13 cellular contexts compared by ENCODE assay signal in the genomic region with DNA sequence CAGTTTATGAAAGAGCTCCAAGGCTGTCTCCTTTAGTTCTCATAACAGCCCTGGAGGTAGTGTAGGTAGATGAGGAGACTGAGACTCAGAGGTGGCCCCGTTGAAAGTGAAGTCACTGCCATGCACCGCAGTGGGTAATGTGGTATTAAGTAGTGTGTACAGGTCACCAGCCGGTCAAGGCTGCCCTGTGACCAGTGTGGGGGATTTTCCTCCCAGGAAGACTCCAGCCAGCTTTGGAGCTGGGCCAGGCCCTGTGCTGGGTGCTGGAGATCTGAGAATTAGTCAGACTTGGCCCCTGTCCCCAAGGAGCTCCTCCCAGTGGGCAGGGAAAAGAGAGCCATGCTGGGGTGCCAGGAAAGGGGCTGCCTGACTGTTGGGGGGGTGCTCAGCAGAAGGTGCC. TPM values are rescaled to one million over a fixed set of nuclear protein-coding genes. Genes with fewer than 3 reads are reported as not detected.
DNase-seq lines count a peak whose midpoint lies in the region; ATAC-seq and TF ChIP-seq lines count a peak whose summit lies in the region.
"Had no signal": no experiment of that assay in that cellular context is flagged by ENCODE, and none has a peak within 500 bp of the region (broad histone marks: within the 10 kb centered on the region; RNA-seq: fewer than 3 reads in every experiment).

No MANE protein-coding gene starts in this region.

- H3K9me3 ChIP-seq in adrenal gland (replicated peaks in 1 of 3) (no peaks in the 10 kb centered on the region), hepatocyte (ENCODE audit: low read depth) (no peaks in the 10 kb centered on the region), thoracic aorta (no peaks in the 10 kb centered on the region), OCI-LY7 (ENCODE audit: low read length) (no peaks in the 10 kb centered on the region)

- H2AFZ ChIP-seq in hepatocyte: no peak overlapping the region
- no peak overlapping the region for H2AFZ ChIP-seq in OCI-LY7 (ENCODE audit: low read length)

- H3K4me1 Mint-ChIP-seq in activated CD4-positive, alpha-beta memory T cell treated with anti-CD3 and anti-CD28 coated beads for 36 hours (ENCODE audit: low read depth): no peaks in the 10 kb centered on the region

- H3K4me1 ChIP-seq in adrenal gland (replicated peaks in 1 of 2) (peaks cover 54 to 69% of the 10 kb centered on the region in 2 donors), hepatocyte (ENCODE audit: insufficient read depth) (peaks cover 16% of the 10 kb centered on the region), thoracic aorta (ENCODE audit: control insufficient read depth in 1 of 2, low read depth in 2 of 2) (peaks cover 3 to 14% of the 10 kb centered on the region in 2 donors), OCI-LY7 (ENCODE audit: insufficient read depth, low read length, poor library complexity, severe bottlenecking) (no peaks in the 10 kb centered on the region)

- peak overlapping the region in 3 of 5 donors; percentile 70 to 73 (median 72) for H3K27ac ChIP-seq in adrenal gland
- H3K27ac ChIP-seq in hepatocyte: peak overlapping the region; percentile 27
- H3K27ac ChIP-seq in thoracic aorta: no peak overlapping the region
- no peak overlapping the region for H3K27ac ChIP-seq in OCI-LY7 (ENCODE audit: low read depth, low read length, poor library complexity, severe bottlenecking)

- H3K36me3 Mint-ChIP-seq in activated CD4-positive, alpha-beta memory T cell treated with anti-CD3 and anti-CD28 coated beads for 36 hours: no peaks in the 10 kb centered on the region

- no TSS peak for BruUV-seq in OCI-LY7 (replicated peaks; lab: Mats Ljungman, UMichigan)

- no peak overlapping the region for H3K4me3 ChIP-seq in adrenal gland
- no peak overlapping the region for H3K4me3 ChIP-seq in hepatocyte
- no peak overlapping the region for H3K4me3 ChIP-seq in thoracic aorta
- no peak overlapping the region for H3K4me3 ChIP-seq in OCI-LY7 (ENCODE audit: low read depth, low read length, poor library complexity, severe bottlenecking)

- H3K79me2 ChIP-seq in hepatocyte (no peaks in the 10 kb centered on the region), OCI-LY7 (ENCODE audit: insufficient read depth, low read depth, low read length) (no peaks in the 10 kb centered on the region)

- no peak overlapping the region for H3K27ac Mint-ChIP-seq in activated CD4-positive, alpha-beta memory T cell treated with anti-CD3 and anti-CD28 coated beads for 36 hours

- H3K36me3 ChIP-seq in adrenal gland (replicated peaks in 1 of 2) (no peaks in the 10 kb centered on the region), hepatocyte (replicated peaks; ENCODE audit: insufficient read depth, low read depth) (no peaks in the 10 kb centered on the region), thoracic aorta (no peaks in the 10 kb centered on the region), OCI-LY7 (ENCODE audit: insufficient read depth, low read length) (no peaks in the 10 kb centered on the region)

- intact Hi-C loops in adrenal gland (cut with DNase I): no loop called here
- intact Hi-C loops in activated CD4-positive, alpha-beta memory T cell treated with anti-CD3 and anti-CD28 coated beads for 36 hours (cut with micrococcal nuclease): no loop called here
- intact Hi-C loops in OCI-LY7 (cut with micrococcal nuclease; ENCODE audit: unreplicated experiment): no loop called here

- H3K4me3 Mint-ChIP-seq in activated CD4-positive, alpha-beta memory T cell treated with anti-CD3 and anti-CD28 coated beads for 36 hours: no peak overlapping the region

- TF ChIP-seq CTCF in adrenal gland (IDR thresholded peaks at IDR 0.05): no peak
- no peak for TF ChIP-seq CTCF in hepatocyte (IDR thresholded peaks at IDR 0.05; ENCODE audit: poor library complexity)
- TF ChIP-seq CTCF in thoracic aorta (IDR thresholded peaks at IDR 0.05): no peak
- TF ChIP-seq CTCF in OCI-LY7 (conservative IDR thresholded peaks at IDR 0.05; ENCODE audit: low read length): no peak

- WGBS in adrenal gland, 4 donors: 25 to 45% (median 43%) methylated on average over 2 to 3 of the region's 3 CpGs
- WGBS in hepatocyte (ENCODE audit: low lambda C conversion rate, missing lambda C conversion rate): 65% methylated on average over 3 of the region's 3 CpGs

- CTCF ChIA-PET in activated CD4-positive, alpha-beta memory T cell treated with anti-CD3 and anti-CD28 coated beads for 36 hours (lab: Charles Lee): interaction anchor here (1.8 to 2.8 kb wide), 2 partner anchors 17 to 20 kb away, joined by 5 to 13 read pairs; a partner anchor contains a TSS
- CTCF ChIA-PET in OCI-LY7 (lab: Charles Lee; ENCODE audit: unreplicated experiment): no interaction called here

- peak; percentile 56 for ATAC-seq in thoracic aorta (ENCODE audit: insufficient number of reproducible peaks, low FRiP score, low read depth)
- no peak for ATAC-seq in GM21367 (IDR thresholded peaks at IDR 0.05; ENCODE audit: unreplicated experiment)

- H4K20me1 ChIP-seq in hepatocyte (ENCODE audit: insufficient read depth, poor library complexity, severe bottlenecking) (no peaks in the 10 kb centered on the region), OCI-LY7 (ENCODE audit: insufficient read depth, low read length) (no peaks in the 10 kb centered on the region)

- peak; percentile 67 for DNase-seq in HS-5 (ENCODE audit: low read depth)
- DNase-seq in adrenal gland: peak; percentile 87 to 97 (median 95)
- DNase-seq in hepatocyte (ENCODE audit: low spot score): peak; percentile 69
- DNase-seq in thoracic aorta (ENCODE audit: low spot score): peak; percentile 55
- no peak for DNase-seq in activated CD4-positive, alpha-beta memory T cell treated with anti-CD3 and anti-CD28 coated beads for 36 hours
- no peak for DNase-seq in OCI-LY7 (ENCODE audit: low spot score)
- DNase-seq in MV-4-11 (lab: John Stamatoyannopoulos, UW): no peak
- DNase-seq: activated CD4-positive, alpha-beta T cell treated with anti-CD3 and anti-CD28 coated beads, Interleukin-2, amount 50 U/mL, for 1 hour; stimulated activated CD8-positive, alpha-beta memory T cell treated with anti-CD3 and anti-CD28 coated beads, Interleukin-4, amount 100 ng/mL, for 48 hours had no signal

- TF ChIP-seq POLR2A in adrenal gland (IDR thresholded peaks at IDR 0.05): peak in 1 of 2 donors; percentile 40

- H3K9me2 ChIP-seq in hepatocyte (replicated peaks; ENCODE audit: insufficient read depth) (no peaks in the 10 kb centered on the region), OCI-LY7 (ENCODE audit: insufficient read depth, low read length) (no peaks in the 10 kb centered on the region)

- no peak overlapping the region for H3K4me2 ChIP-seq in hepatocyte
- H3K4me2 ChIP-seq in OCI-LY7 (ENCODE audit: low read length): no peak overlapping the region

- H3K27me3 ChIP-seq in adrenal gland (no peaks in the 10 kb centered on the region), hepatocyte (no peaks in the 10 kb centered on the region), thoracic aorta (replicated peaks; ENCODE audit: insufficient read depth) (no peaks in the 10 kb centered on the region)

- no peaks in the 10 kb centered on the region for H3K9me3 Mint-ChIP-seq in activated CD4-positive, alpha-beta memory T cell treated with anti-CD3 and anti-CD28 coated beads for 36 hours

- H3K27me3 Mint-ChIP-seq in activated CD4-positive, alpha-beta memory T cell treated with anti-CD3 and anti-CD28 coated beads for 36 hours: no peaks in the 10 kb centered on the region

- POLR2A ChIA-PET in activated CD4-positive, alpha-beta memory T cell treated with anti-CD3 and anti-CD28 coated beads for 36 hours (lab: Charles Lee): no interaction called here
- POLR2A ChIA-PET in OCI-LY7 (lab: Charles Lee): no interaction called here

RNA-seq across cellular contexts. Expression of a gene that starts 5.3 kb away (rescaled TPM):
- total RNA-seq in adrenal gland: under 1 TPM in 2 of 8 donors, not detected in 6; 0.50 to 0.92 TPM
- 1 to 10 TPM in 1 of 3 donors, not detected in 2; 1.6 TPM for polyA plus RNA-seq in adrenal gland
- total RNA-seq in hepatocyte: not detected in 2 replicates
- 0.47 TPM in 1 of 2 replicates, not detected in the other for polyA plus RNA-seq in hepatocyte
- not detected for total RNA-seq in thoracic aorta
- not detected for total RNA-seq in activated CD4-positive, alpha-beta memory T cell treated with anti-CD3 and anti-CD28 coated beads for 36 hours
- not detected in 2 replicates for total RNA-seq in OCI-LY7 (2014; rRNA removed; shearing (Covaris generic))
- total RNA-seq in OCI-LY7 (2022): not detected in 2 replicates
- total RNA-seq: dermis microvascular lymphatic vessel endothelial cell, mononuclear cell, NCI-H460 had no signal

RNA-seq across cellular contexts. Expression of a gene that starts 20.1 kb away (rescaled TPM):
- total RNA-seq in adrenal gland (100 to 1,000 TPM in 4 of 8 donors, 10 to 100 TPM in 4; 66.1 to 175 (median 102) TPM), hepatocyte (6.4 and 9.8 TPM in 2 replicates), thoracic aorta (10 to 100 TPM; 15.2 to 22.7 TPM), OCI-LY7 (2022) (not detected in 2 replicates)
- polyA plus RNA-seq in adrenal gland (100 to 1,000 TPM in 1 of 3 donors, 10 to 100 TPM in 2; 46.8 to 150 (median 67.2) TPM), hepatocyte (10.1 and 12.6 TPM in 2 replicates)
- under 1 TPM; 0.29 to 0.38 TPM for total RNA-seq in activated CD4-positive, alpha-beta memory T cell treated with anti-CD3 and anti-CD28 coated beads for 36 hours
- not detected in 2 replicates for total RNA-seq in OCI-LY7 (2014; rRNA removed; shearing (Covaris generic))

RNA-seq across cellular contexts. Expression of a gene that starts 41.2 kb away (rescaled TPM):
- total RNA-seq in adrenal gland (10 to 100 TPM in 7 of 8 donors, 1 to 10 TPM in 1; 8.5 to 29.6 (median 21.3) TPM), hepatocyte (25.2 and 29.1 TPM in 2 replicates), thoracic aorta (10 to 100 TPM in 1 of 2 donors, 1 to 10 TPM in 1; 9.5 to 20.8 TPM), OCI-LY7 (2022) (1.5 TPM in 2 replicates)
- polyA plus RNA-seq in adrenal gland (10 to 100 TPM in 2 of 3 donors, 1 to 10 TPM in 1; 7.7 to 27.8 (median 12.3) TPM), hepatocyte (28.8 and 34.6 TPM in 2 replicates)
- 1 to 10 TPM in 1 of 2 experiments, under 1 TPM in 1; 0.88 to 1.1 TPM for total RNA-seq in activated CD4-positive, alpha-beta memory T cell treated with anti-CD3 and anti-CD28 coated beads for 36 hours
- 0.98 and 1.4 TPM in 2 replicates for total RNA-seq in OCI-LY7 (2014; rRNA removed; shearing (Covaris generic))

Comparison
In these comparisons a context has a peak if more than half of its experiments do, and no peak if none do; other contexts are left out.
1. DNase-seq: peak in HS-5 (single experiment), adrenal gland (7 of 7), hepatocyte (single experiment) and thoracic aorta (single experiment); none in activated CD4-positive, alpha-beta memory T cell treated with anti-CD3 and anti-CD28 coated beads for 36 hours (single experiment), OCI-LY7 (single experiment) and MV-4-11 (single experiment).
2. H3K27ac ChIP-seq: peak in adrenal gland (3 of 5) and hepatocyte (single experiment); none in thoracic aorta (0 of 2) and OCI-LY7 (single experiment).